Comparison of ENCODE assay signal across 1 cellular context in the genomic region with DNA sequence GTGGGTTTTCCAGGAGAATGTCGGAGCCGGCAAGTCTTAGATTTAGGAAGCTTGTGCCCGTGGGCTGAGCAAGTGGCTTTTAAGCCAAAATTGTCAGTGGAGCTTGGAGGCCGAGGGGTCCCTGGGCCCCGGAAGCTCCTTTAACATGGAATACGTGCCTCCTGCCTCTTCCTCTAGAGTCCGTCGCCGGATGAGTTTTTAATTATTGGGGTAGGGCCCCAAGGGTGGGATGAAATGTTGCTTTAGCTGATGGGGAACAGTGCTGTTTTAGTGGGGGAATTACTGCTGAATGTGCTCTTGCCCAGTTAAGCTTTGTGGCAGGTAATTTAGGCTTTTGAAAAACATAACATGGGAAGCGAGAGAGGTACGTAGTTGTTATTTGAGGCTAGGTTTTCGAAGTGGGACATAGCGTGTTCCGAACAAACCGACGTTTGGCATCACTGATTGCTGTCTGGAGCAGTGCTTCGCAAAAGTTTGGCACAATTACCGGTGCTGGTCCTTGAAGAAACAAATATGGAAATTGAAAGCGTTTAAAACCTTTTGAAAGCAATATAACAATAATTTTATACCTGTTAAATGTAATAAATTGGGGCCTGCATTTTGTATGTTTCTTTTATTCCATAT.
TF ChIP-seq lines count a peak whose summit lies in the region.

No MANE protein-coding gene starts in this region.

TF ChIP-seq in HCT116, 20 proteins besides CTCF, POLR2A, EP300 and RAD21 (continued from another document):
- TF ChIP-seq REST (IDR thresholded peaks at IDR 0.05; ENCODE audit: low read depth) (no peak), CBX3 (IDR thresholded peaks at IDR 0.05; ENCODE audit: low read depth) (no peak), FOSL1 (IDR thresholded peaks at IDR 0.05; ENCODE audit: low read depth) (no peak), EZH2phosphoT487 (IDR thresholded peaks at IDR 0.05; ENCODE audit: borderline replicate concordance) (no peak), SRF (IDR thresholded peaks at IDR 0.05; ENCODE audit: low read depth) (no peak), SP1 (IDR thresholded peaks at IDR 0.05; ENCODE audit: low read depth) (no peak), TCF7L2 (IDR thresholded peaks at IDR 0.05; ENCODE audit: borderline replicate concordance, extremely low read depth, insufficient read depth, insufficient read length) (no peak), EGR1 (IDR thresholded peaks at IDR 0.05; ENCODE audit: low read depth) (no peak), ATF3 (IDR thresholded peaks at IDR 0.05) (no peak), ELF1 (IDR thresholded peaks at IDR 0.05; ENCODE audit: borderline replicate concordance, low read depth) (no peak), JUND (IDR thresholded peaks at IDR 0.05) (no peak)
- TF ChIP-seq, protein P1, sequence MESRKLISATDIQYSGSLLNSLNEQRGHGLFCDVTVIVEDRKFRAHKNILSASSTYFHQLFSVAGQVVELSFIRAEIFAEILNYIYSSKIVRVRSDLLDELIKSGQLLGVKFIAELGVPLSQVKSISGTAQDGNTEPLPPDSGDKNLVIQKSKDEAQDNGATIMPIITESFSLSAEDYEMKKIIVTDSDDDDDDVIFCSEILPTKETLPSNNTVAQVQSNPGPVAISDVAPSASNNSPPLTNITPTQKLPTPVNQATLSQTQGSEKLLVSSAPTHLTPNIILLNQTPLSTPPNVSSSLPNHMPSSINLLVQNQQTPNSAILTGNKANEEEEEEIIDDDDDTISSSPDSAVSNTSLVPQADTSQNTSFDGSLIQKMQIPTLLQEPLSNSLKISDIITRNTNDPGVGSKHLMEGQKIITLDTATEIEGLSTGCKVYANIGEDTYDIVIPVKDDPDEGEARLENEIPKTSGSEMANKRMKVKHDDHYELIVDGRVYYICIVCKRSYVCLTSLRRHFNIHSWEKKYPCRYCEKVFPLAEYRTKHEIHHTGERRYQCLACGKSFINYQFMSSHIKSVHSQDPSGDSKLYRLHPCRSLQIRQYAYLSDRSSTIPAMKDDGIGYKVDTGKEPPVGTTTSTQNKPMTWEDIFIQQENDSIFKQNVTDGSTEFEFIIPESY (IDR thresholded peaks at IDR 0.05; ENCODE audit: extremely low read depth, insufficient replicate concordance, low read length): no peak
